2 cellular contexts compared by ENCODE assay signal in genomic region chr5:36670548-36670947, GRCh38.
A peak's percentile ranks its signal among the peaks of the same experiment; 100 is the strongest.
TF ChIP-seq lines count a peak whose summit lies in the region.

No MANE protein-coding gene starts in this region.

TF ChIP-seq in IMR-90, 13 proteins besides CTCF, POLR2A, EP300 and RAD21:
- no peak for TF ChIP-seq USF2 (IDR thresholded peaks at IDR 0.05; ENCODE audit: low read depth, low read length)
- no peak for TF ChIP-seq RCOR1 (IDR thresholded peaks at IDR 0.05; ENCODE audit: insufficient replicate concordance, low read length)
- TF ChIP-seq MXI1 (IDR thresholded peaks at IDR 0.05; ENCODE audit: borderline replicate concordance, low read depth, low read length), result no peak
- no peak for TF ChIP-seq MAZ (IDR thresholded peaks at IDR 0.05; ENCODE audit: borderline replicate concordance, low read depth, low read length)
- TF ChIP-seq RFX5 (IDR thresholded peaks at IDR 0.05; ENCODE audit: low read depth, low read length), result no peak
- TF ChIP-seq BHLHE40 (IDR thresholded peaks at IDR 0.05; ENCODE audit: low read depth, low read length), result no peak
- no peak for TF ChIP-seq FOS (IDR thresholded peaks at IDR 0.05; ENCODE audit: low read depth, low read length)
- TF ChIP-seq NFE2L2 (IDR thresholded peaks at IDR 0.05; ENCODE audit: low read depth, low read length), result no peak
- no peak for TF ChIP-seq SMC3 (IDR thresholded peaks at IDR 0.05; ENCODE audit: low read depth, low read length)
- TF ChIP-seq CHD1 (IDR thresholded peaks at IDR 0.05; ENCODE audit: low read depth, low read length), result no peak
- no peak for TF ChIP-seq ELK1 (IDR thresholded peaks at IDR 0.05; ENCODE audit: borderline replicate concordance, low read depth, low read length)

TF ChIP-seq in HepG2, 621 proteins besides CTCF, POLR2A, EP300 and RAD21:
- TF ChIP-seq ZBTB43 (CRISPR knock-in tag; conservative IDR thresholded peaks at IDR 0.05), result peak; percentile 77
- TF ChIP-seq RFX1 (IDR thresholded peaks at IDR 0.05), result peak; percentile 29
- TF ChIP-seq ONECUT2 (CRISPR knock-in tag; IDR thresholded peaks at IDR 0.05), result peak; percentile 65; the same call in 1 of the 2 replicates
- peak; percentile 78 for TF ChIP-seq PAXIP1 (CRISPR knock-in tag; conservative IDR thresholded peaks at IDR 0.05)
- TF ChIP-seq ZNF569 (CRISPR knock-in tag; IDR thresholded peaks at IDR 0.05; ENCODE audit: borderline replicate concordance), result no peak
- TF ChIP-seq RFX3 (CRISPR knock-in tag; IDR thresholded peaks at IDR 0.05), result peak; percentile 34; the same call in 1 of the 2 replicates
- 0 out of 2 replicates have a peak, but pooled peaks have one; percentile 22 for TF ChIP-seq SALL1 (CRISPR knock-in tag; IDR thresholded peaks at IDR 0.05)
- TF ChIP-seq ZNF563 (CRISPR knock-in tag; IDR thresholded peaks at IDR 0.05), result no peak
- peak; percentile 55; the same call in 1 of the 2 replicates for TF ChIP-seq HNF4A (CRISPR knock-in tag; IDR thresholded peaks at IDR 0.05)
